In genomic region chr1:176801553-176802020, GRCh38 we compare ENCODE assay signal across 14 cellular contexts.
A peak's percentile ranks its signal among the peaks of the same experiment; 100 is the strongest.
DNase-seq lines count a peak whose midpoint lies in the region; ATAC-seq and TF ChIP-seq lines count a peak whose summit lies in the region.
"Had no signal": no experiment of that assay in that cellular context is flagged by ENCODE, and none has a peak within 500 bp of the region (broad histone marks: within the 10 kb centered on the region; RNA-seq: fewer than 3 reads in every experiment).

No MANE protein-coding gene starts in this region.

- peak; percentile 55 for DNase-seq in D341Med (ENCODE audit: low spot score)
- DNase-seq in NCI-H446 treated with DMSO at 0.1 percent for 48 hours (lab: John Stamatoyannopoulos, UW), result peak; percentile 97
- no peak for DNase-seq in left cardiac atrium
- DNase-seq in pons (ENCODE audit: low spot score), result peak; percentile 10
- no peak for DNase-seq in BE2C
- DNase-seq in posterior vena cava (ENCODE audit: low spot score), result no peak
- no peak for DNase-seq in NK-92 (lab: John Stamatoyannopoulos, UW; ENCODE audit: unreplicated experiment)
- DNase-seq in NCI-H146 (lab: John Stamatoyannopoulos, UW), result no peak
- DNase-seq: activated CD4-positive, alpha-beta T cell treated with anti-CD3 and anti-CD28 coated beads for 48 hours; brain microvascular endothelial cell; stimulated activated CD4-positive, alpha-beta T cell treated with anti-CD3 and anti-CD28 coated beads, Interleukin-15, amount 100 ng/mL, for 24 hours; T-cell had no signal

- H3K9me3 ChIP-seq in BE2C, result no peaks in the 10 kb centered on the region
- H3K9me3 ChIP-seq: BLaER1 had no signal

- intact Hi-C loops in left cardiac atrium (cut with DNase I), result loop anchor here in 1 of 2 donors (5.0 kb wide), 1 partner anchor 109 kb away; no protein-coding TSS in a partner anchor
- intact Hi-C loops in posterior vena cava (cut with DNase I), result no loop called here

- H3K4me1 ChIP-seq in BE2C, result no peaks in the 10 kb centered on the region

- no peaks in the 10 kb centered on the region for H3K27me3 ChIP-seq in BE2C
- H3K27me3 ChIP-seq: BLaER1, brain microvascular endothelial cell had no signal

- no peak overlapping the region for H3K4me3 ChIP-seq in BE2C (ENCODE audit: low read depth, low read length)
- H3K4me3 ChIP-seq: BLaER1 had no signal

- ATAC-seq in left cardiac atrium, result peak; percentile 34 to 74
- ATAC-seq: activated T-helper 17 cell treated with anti-CD3 and anti-CD28 coated beads, Interleukin-2, amount 50 U/mL, for 72 hours; T-cell had no signal

- no peak for TF ChIP-seq CTCF in BE2C (IDR thresholded peaks at IDR 0.05; ENCODE audit: low read depth, low read length)

- no peaks in the 10 kb centered on the region for H3K36me3 ChIP-seq in BE2C
- H3K36me3 ChIP-seq: BLaER1, brain microvascular endothelial cell had no signal

Comparison
In these comparisons a context has a peak if more than half of its experiments do, and no peak if none do; other contexts are left out.
1. DNase-seq: peak in D341Med (single experiment), NCI-H446 treated with DMSO at 0.1 percent for 48 hours (single experiment) and pons (single experiment); none in left cardiac atrium (single experiment), BE2C (single experiment), posterior vena cava (single experiment), NK-92 (single experiment) and NCI-H146 (single experiment).